Comparison of ENCODE assay signal across 29 cellular contexts in genomic region chr12:91874086-91874865, GRCh38.
DNase-seq lines count a peak whose midpoint lies in the region; ATAC-seq, FAIRE-seq and TF ChIP-seq lines count a peak whose summit lies in the region.
"Had no signal": no experiment of that assay in that cellular context is flagged by ENCODE, and none has a peak within 500 bp of the region (broad histone marks: within the 10 kb centered on the region; RNA-seq: fewer than 3 reads in every experiment).

No MANE protein-coding gene starts in this region.

- 79% methylated on average over 2 of the region's 2 CpGs for WGBS in K562 (ENCODE audit: insufficient coverage, low coverage, missing lambda C conversion rate)

- H3K27me3 ChIP-seq in K562 (ENCODE audit: control insufficient read depth in 2 of 2, insufficient read depth in 2 of 2, low read length in 2 of 2) (no peaks in the 10 kb centered on the region), left lung (no peaks in the 10 kb centered on the region), colonic mucosa (no peaks in the 10 kb centered on the region)
- H3K27me3 ChIP-seq: BLaER1, body of pancreas had no signal

- H3K4me3 ChIP-seq in K562 (no peak overlapping the region), left lung (no peak overlapping the region), colonic mucosa (no peak overlapping the region)
- H3K4me3 ChIP-seq: A549, BLaER1, body of pancreas had no signal

- H3K36me3 Mint-ChIP-seq in activated T-cell treated with anti-CD3 and anti-CD28 coated beads, Interleukin-2, amount 50 U/mL, for 24 hours (ENCODE audit: low read depth), result peaks cover 13% of the 10 kb centered on the region
- H3K36me3 Mint-ChIP-seq in natural killer cell treated with Interleukin-12 subunit alpha and Interleukin-12 subunit beta and Interleukin-15 and Interleukin-18, amount 100 ng/mL, for 72 hours, result no peaks in the 10 kb centered on the region
- H3K36me3 Mint-ChIP-seq: type B pancreatic cell had no signal

- H3K27ac Mint-ChIP-seq in activated T-cell treated with anti-CD3 and anti-CD28 coated beads, Interleukin-2, amount 50 U/mL, for 24 hours, result peak overlapping the region; percentile 24
- H3K27ac Mint-ChIP-seq in natural killer cell treated with Interleukin-12 subunit alpha and Interleukin-12 subunit beta and Interleukin-15 and Interleukin-18, amount 100 ng/mL, for 72 hours, result peak overlapping the region; percentile 42 to 86
- H3K27ac Mint-ChIP-seq: HFFc6, nephron, type B pancreatic cell had no signal

- no TSS peak for BruUV-seq in K562 (replicated peaks; lab: Mats Ljungman, UMichigan)

- no peak for ATAC-seq in K562
- ATAC-seq in natural killer cell treated with Interleukin-12 subunit alpha and Interleukin-12 subunit beta and Interleukin-15 and Interleukin-18, amount 100 ng/mL, for 72 hours, result no peak
- no peak for ATAC-seq in left lung
- ATAC-seq: A549; activated CD4-positive, CD25-positive, alpha-beta regulatory T cell treated with anti-CD3 and anti-CD28 coated beads, Interleukin-2, amount 50 U/mL, for 24 hours; body of pancreas had no signal

- no peaks in the 10 kb centered on the region for H3K9me1 ChIP-seq in K562 (ENCODE audit: control insufficient read depth, insufficient read depth, low read length)

- no peaks in the 10 kb centered on the region for H3K9me3 ChIP-seq in K562 (replicated peaks; ENCODE audit: control insufficient read depth, insufficient read depth, low read depth, low read length)
- no peaks in the 10 kb centered on the region for H3K9me3 ChIP-seq in left lung
- no peaks in the 10 kb centered on the region for H3K9me3 ChIP-seq in colonic mucosa
- H3K9me3 ChIP-seq: BLaER1, body of pancreas had no signal

- no peak overlapping the region for H3K27ac ChIP-seq in K562 (ENCODE audit: extremely low read depth, low read depth, low read length)
- H3K27ac ChIP-seq in left lung, result no peak overlapping the region
- no peak overlapping the region for H3K27ac ChIP-seq in colonic mucosa
- H3K27ac ChIP-seq: A549, BLaER1, body of pancreas, HL-60, RWPE1 had no signal

- no peaks in the 10 kb centered on the region for H3K79me2 ChIP-seq in K562 (ENCODE audit: control insufficient read depth, insufficient read depth, low read length)

- no peak for DNase-seq in activated T-cell treated with anti-CD3 and anti-CD28 coated beads, Interleukin-2, amount 50 U/mL, for 24 hours
- DNase-seq in activated T-cell treated with anti-CD3 and anti-CD28 coated beads for 4 hours, result no peak
- DNase-seq in GM03348 (ENCODE audit: low spot score), result peak; percentile 14
- DNase-seq in K562 (ENCODE audit: extremely low read depth in 1 of 4, low spot score in 3 of 4), result no peak
- no peak for DNase-seq in natural killer cell treated with Interleukin-12 subunit alpha and Interleukin-12 subunit beta and Interleukin-15 and Interleukin-18, amount 100 ng/mL, for 72 hours (ENCODE audit: low spot score)
- DNase-seq in left lung, result no peak
- no peak for DNase-seq in G401 (ENCODE audit: low spot score)
- DNase-seq in colonic mucosa, result no peak
- DNase-seq: body of pancreas; cerebellar nuclear complex; glutamatergic neuron; GOT3; HFFc6; Kasumi-1; MV-4-11; NCI-H510A; stimulated activated CD4-positive, alpha-beta T cell treated with anti-CD3 and anti-CD28 coated beads, Interleukin-1b, Interleukin-23, amount 100 ng/mL, for 48 hours; stimulated activated CD8-positive, alpha-beta memory T cell treated with anti-CD3 and anti-CD28 coated beads, Interleukin-4, amount 100 ng/mL, for 48 hours had no signal

- POLR2A ChIA-PET in K562 (lab: Yijun Ruan, JAX), result interaction anchor here (0.7 to 1.0 kb wide), 2 partner anchors 270 to 819 kb away, joined by 3 to 5 read pairs; no protein-coding TSS in a partner anchor

- TF ChIP-seq POLR2A in K562 (conservative IDR thresholded peaks at IDR 0.05), result no peak

- peaks cover 10% of the 10 kb centered on the region for H3K9me3 Mint-ChIP-seq in activated T-cell treated with anti-CD3 and anti-CD28 coated beads, Interleukin-2, amount 50 U/mL, for 24 hours
- peaks cover 4% of the 10 kb centered on the region for H3K9me3 Mint-ChIP-seq in natural killer cell treated with Interleukin-12 subunit alpha and Interleukin-12 subunit beta and Interleukin-15 and Interleukin-18, amount 100 ng/mL, for 72 hours
- H3K9me3 Mint-ChIP-seq: HFFc6 had no signal

- intact Hi-C loops in K562 (cut with micrococcal nuclease) (no loop called here), left lung (cut with DNase I) (no loop called here), colonic mucosa (cut with DNase I) (no loop called here)

- no peak overlapping the region for H3K4me3 Mint-ChIP-seq in activated T-cell treated with anti-CD3 and anti-CD28 coated beads, Interleukin-2, amount 50 U/mL, for 24 hours
- H3K4me3 Mint-ChIP-seq in natural killer cell treated with Interleukin-12 subunit alpha and Interleukin-12 subunit beta and Interleukin-15 and Interleukin-18, amount 100 ng/mL, for 72 hours, result peak overlapping the region; percentile 8
- H3K4me3 Mint-ChIP-seq: HFFc6, nephron, type B pancreatic cell had no signal

- TF ChIP-seq CTCF in K562 (IDR thresholded peaks at IDR 0.05 in 2 of 3, conservative IDR thresholded peaks at IDR 0.05 in 1 of 3; ENCODE audit: insufficient read depth in 2 of 3, low read depth in 1 of 3, low read length in 3 of 3) (no peak), left lung (IDR thresholded peaks at IDR 0.05) (no peak), colonic mucosa (IDR thresholded peaks at IDR 0.05) (no peak)

- no peaks in the 10 kb centered on the region for H4K20me1 ChIP-seq in K562 (replicated peaks; ENCODE audit: control insufficient read depth, insufficient read depth, low read length)
- H4K20me1 ChIP-seq: BLaER1 had no signal

- peaks cover 14% of the 10 kb centered on the region; the same call in 2 of the 3 replicates for H3K36me3 ChIP-seq in K562 (ENCODE audit: control insufficient read depth, insufficient read depth, low read length)
- no peaks in the 10 kb centered on the region for H3K36me3 ChIP-seq in left lung
- no peaks in the 10 kb centered on the region for H3K36me3 ChIP-seq in colonic mucosa
- H3K36me3 ChIP-seq: BLaER1 had no signal

- TF ChIP-seq EP300 in K562 (IDR thresholded peaks at IDR 0.05; ENCODE audit: low read length), result no peak

- FAIRE-seq in K562 (lab: Jason Lieb, UNC), result no peak
- FAIRE-seq: A549, D721Med, GM12891, keratinocyte, TTC549 had no signal

- in situ Hi-C loops in K562 (cut with MboI) (no loop called here), G401 (cut with HindIII; ENCODE audit: low sequenced_read_pairs) (no loop called here)

- no peak for TF ChIP-seq RAD21 in K562 (CRISPR knock-in tag; conservative IDR thresholded peaks at IDR 0.05 in 1 of 2, IDR thresholded peaks at IDR 0.05 in 1 of 2)

- no peak overlapping the region for H2AFZ ChIP-seq in K562 (ENCODE audit: low read depth, low read length)

- no peak overlapping the region for H3K4me2 ChIP-seq in K562 (ENCODE audit: insufficient read depth, low read length)
- H3K4me2 ChIP-seq: A549, BLaER1 had no signal

- CTCF ChIA-PET in K562 (lab: Yijun Ruan, JAX; ENCODE audit: low intra/inter-chr PET ratio), result no interaction called here

- H3K4me1 ChIP-seq in K562 (replicated peaks in 1 of 2; ENCODE audit: control insufficient read depth in 2 of 2, insufficient read depth in 2 of 2, low read length in 2 of 2) (no peaks in the 10 kb centered on the region), left lung (peaks cover 0 to 38% of the 10 kb centered on the region in 2 donors), colonic mucosa (no peaks in the 10 kb centered on the region)
- H3K4me1 ChIP-seq: A549, BLaER1, body of pancreas had no signal

- peaks cover 82% of the 10 kb centered on the region for H3K4me1 Mint-ChIP-seq in activated T-cell treated with anti-CD3 and anti-CD28 coated beads, Interleukin-2, amount 50 U/mL, for 24 hours (ENCODE audit: low read depth)
- peaks cover 63 to 65% of the 10 kb centered on the region in 2 donors for H3K4me1 Mint-ChIP-seq in natural killer cell treated with Interleukin-12 subunit alpha and Interleukin-12 subunit beta and Interleukin-15 and Interleukin-18, amount 100 ng/mL, for 72 hours (ENCODE audit: low read depth in 2 of 2)
- H3K4me1 Mint-ChIP-seq: nephron had no signal

- H3K9ac ChIP-seq in K562 (ENCODE audit: insufficient read depth in 1 of 2, low read depth in 2 of 2, low read length in 2 of 2) (no peak overlapping the region), colonic mucosa (ENCODE audit: low read depth in 2 of 2, low read length in 2 of 2) (no peak overlapping the region)
- H3K9ac ChIP-seq: BLaER1 had no signal

- H3K27me3 Mint-ChIP-seq in activated T-cell treated with anti-CD3 and anti-CD28 coated beads, Interleukin-2, amount 50 U/mL, for 24 hours, result no peaks in the 10 kb centered on the region
- H3K27me3 Mint-ChIP-seq in natural killer cell treated with Interleukin-12 subunit alpha and Interleukin-12 subunit beta and Interleukin-15 and Interleukin-18, amount 100 ng/mL, for 72 hours, result no peaks in the 10 kb centered on the region
- H3K27me3 Mint-ChIP-seq: type B pancreatic cell had no signal

TF ChIP-seq in K562, 482 proteins besides CTCF, POLR2A, EP300 and RAD21 (continues in another document):
- TF ChIP-seq ZBTB8A (IDR thresholded peaks at IDR 0.05; ENCODE audit: partially characterized antibody) (no peak), MAFG (tag; conservative IDR thresholded peaks at IDR 0.05) (no peak), SMARCC2 (IDR thresholded peaks at IDR 0.05; ENCODE audit: low read depth) (no peak), BRF1 (IDR thresholded peaks at IDR 0.05; ENCODE audit: borderline replicate concordance, extremely low read depth, insufficient read length) (no peak), TFE3 (CRISPR knock-in tag; IDR thresholded peaks at IDR 0.05) (peak; percentile 46), TEAD1 (CRISPR knock-in tag; IDR thresholded peaks at IDR 0.05) (no peak), ZNF41 (CRISPR knock-in tag; conservative IDR thresholded peaks at IDR 0.05) (no peak), HMG20A (CRISPR knock-in tag; conservative IDR thresholded peaks at IDR 0.05) (no peak), ZZZ3 (IDR thresholded peaks at IDR 0.05) (no peak)
